ENCODE assay signal across 1 cellular context in the genomic region with DNA sequence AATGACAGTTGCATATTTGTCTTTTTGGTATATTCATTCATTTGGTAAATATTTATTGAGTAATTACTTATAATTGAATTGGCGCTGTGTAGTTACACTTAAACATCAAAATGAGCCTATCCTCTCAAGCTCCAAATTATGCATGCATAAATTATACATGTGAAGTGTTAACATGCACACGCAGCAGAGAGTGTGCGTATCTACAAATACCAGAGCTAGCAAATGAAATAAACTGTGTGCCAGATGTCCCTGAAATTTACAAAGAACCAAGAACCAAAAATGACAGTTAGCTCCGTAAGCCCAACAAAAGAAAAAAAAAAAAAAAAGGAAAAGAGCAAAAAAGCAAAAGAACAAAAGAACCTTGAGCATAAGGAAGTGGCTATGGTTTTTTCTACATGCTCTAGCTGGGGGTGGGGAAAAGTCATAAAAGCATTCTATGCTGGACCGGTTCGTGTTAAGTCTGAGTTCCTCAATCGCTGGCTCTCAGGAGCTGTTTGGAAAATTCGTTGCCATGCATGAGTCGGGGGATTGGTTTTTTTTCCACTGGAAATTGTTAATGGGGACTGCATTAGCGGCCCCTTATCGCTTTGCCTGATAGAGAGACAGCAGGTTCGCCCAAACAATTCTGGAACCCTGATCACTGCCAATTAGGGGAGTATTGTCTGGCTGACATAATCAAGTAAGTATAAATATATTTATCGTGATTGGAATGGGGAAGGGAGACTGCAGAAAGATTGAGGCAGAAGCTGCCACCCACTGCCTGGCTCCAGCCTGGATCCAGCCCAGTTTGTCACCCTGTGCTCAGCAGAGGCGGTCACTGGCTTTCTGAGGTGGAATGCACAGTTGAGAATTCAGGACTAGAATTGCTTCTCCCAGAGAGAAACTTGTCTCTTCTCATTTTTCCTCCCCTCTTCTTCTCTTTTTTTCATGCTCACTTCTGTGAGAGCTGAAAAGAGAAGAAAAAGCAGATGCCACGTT.
TF ChIP-seq lines count a peak whose summit lies in the region.

No MANE protein-coding gene starts in this region.

TF ChIP-seq in HepG2, 621 proteins besides CTCF, POLR2A, EP300 and RAD21:
- TF ChIP-seq, protein P1, sequence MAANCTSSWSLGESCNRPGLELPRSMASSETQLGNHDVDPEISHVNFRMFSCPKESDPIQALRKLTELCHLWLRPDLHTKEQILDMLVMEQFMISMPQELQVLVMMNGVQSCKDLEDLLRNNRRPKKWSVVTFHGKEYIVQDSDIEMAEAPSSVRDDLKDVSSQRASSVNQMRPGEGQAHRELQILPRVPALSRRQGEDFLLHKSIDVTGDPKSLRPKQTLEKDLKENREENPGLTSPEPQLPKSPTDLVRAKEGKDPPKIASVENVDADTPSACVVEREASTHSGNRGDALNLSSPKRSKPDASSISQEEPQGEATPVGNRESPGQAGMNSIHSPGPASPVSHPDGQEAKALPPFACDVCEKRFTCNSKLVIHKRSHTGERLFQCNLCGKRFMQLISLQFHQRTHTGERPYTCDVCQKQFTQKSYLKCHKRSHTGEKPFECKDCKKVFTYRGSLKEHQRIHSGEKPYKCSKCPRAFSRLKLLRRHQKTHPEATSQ (CRISPR knock-in tag; IDR thresholded peaks at IDR 0.05; ENCODE audit: borderline replicate concordance), result no peak
- no peak for TF ChIP-seq HOXA5 (CRISPR knock-in tag; IDR thresholded peaks at IDR 0.05)
- TF ChIP-seq, protein P2, sequence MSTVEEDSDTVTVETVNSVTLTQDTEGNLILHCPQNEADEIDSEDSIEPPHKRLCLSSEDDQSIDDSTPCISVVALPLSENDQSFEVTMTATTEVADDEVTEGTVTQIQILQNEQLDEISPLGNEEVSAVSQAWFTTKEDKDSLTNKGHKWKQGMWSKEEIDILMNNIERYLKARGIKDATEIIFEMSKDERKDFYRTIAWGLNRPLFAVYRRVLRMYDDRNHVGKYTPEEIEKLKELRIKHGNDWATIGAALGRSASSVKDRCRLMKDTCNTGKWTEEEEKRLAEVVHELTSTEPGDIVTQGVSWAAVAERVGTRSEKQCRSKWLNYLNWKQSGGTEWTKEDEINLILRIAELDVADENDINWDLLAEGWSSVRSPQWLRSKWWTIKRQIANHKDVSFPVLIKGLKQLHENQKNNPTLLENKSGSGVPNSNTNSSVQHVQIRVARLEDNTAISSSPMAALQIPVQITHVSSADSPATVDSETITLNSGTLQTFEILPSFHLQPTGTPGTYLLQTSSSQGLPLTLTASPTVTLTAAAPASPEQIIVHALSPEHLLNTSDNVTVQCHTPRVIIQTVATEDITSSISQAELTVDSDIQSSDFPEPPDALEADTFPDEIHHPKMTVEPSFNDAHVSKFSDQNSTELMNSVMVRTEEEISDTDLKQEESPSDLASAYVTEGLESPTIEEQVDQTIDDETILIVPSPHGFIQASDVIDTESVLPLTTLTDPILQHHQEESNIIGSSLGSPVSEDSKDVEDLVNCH (CRISPR knock-in tag; IDR thresholded peaks at IDR 0.05), result no peak
- TF ChIP-seq, protein P3, sequence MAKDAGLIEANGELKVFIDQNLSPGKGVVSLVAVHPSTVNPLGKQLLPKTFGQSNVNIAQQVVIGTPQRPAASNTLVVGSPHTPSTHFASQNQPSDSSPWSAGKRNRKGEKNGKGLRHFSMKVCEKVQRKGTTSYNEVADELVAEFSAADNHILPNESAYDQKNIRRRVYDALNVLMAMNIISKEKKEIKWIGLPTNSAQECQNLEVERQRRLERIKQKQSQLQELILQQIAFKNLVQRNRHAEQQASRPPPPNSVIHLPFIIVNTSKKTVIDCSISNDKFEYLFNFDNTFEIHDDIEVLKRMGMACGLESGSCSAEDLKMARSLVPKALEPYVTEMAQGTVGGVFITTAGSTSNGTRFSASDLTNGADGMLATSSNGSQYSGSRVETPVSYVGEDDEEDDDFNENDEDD (CRISPR knock-in tag; IDR thresholded peaks at IDR 0.05; ENCODE audit: borderline replicate concordance), result no peak
- TF ChIP-seq ZNF264 (CRISPR knock-in tag; IDR thresholded peaks at IDR 0.05), result no peak
- TF ChIP-seq AHR (CRISPR knock-in tag; IDR thresholded peaks at IDR 0.05), result no peak
- no peak for TF ChIP-seq NKX3-1 (CRISPR knock-in tag; IDR thresholded peaks at IDR 0.05)
- no peak for TF ChIP-seq ZNF292 (CRISPR knock-in tag; IDR thresholded peaks at IDR 0.05; ENCODE audit: borderline replicate concordance, low read depth)
- TF ChIP-seq NFIC (IDR thresholded peaks at IDR 0.05; ENCODE audit: low read length), result no peak
- no peak for TF ChIP-seq ONECUT2 (CRISPR knock-in tag; IDR thresholded peaks at IDR 0.05)
- no peak for TF ChIP-seq NR2F2 (IDR thresholded peaks at IDR 0.05; ENCODE audit: borderline replicate concordance, low read depth)
- TF ChIP-seq, protein P4, sequence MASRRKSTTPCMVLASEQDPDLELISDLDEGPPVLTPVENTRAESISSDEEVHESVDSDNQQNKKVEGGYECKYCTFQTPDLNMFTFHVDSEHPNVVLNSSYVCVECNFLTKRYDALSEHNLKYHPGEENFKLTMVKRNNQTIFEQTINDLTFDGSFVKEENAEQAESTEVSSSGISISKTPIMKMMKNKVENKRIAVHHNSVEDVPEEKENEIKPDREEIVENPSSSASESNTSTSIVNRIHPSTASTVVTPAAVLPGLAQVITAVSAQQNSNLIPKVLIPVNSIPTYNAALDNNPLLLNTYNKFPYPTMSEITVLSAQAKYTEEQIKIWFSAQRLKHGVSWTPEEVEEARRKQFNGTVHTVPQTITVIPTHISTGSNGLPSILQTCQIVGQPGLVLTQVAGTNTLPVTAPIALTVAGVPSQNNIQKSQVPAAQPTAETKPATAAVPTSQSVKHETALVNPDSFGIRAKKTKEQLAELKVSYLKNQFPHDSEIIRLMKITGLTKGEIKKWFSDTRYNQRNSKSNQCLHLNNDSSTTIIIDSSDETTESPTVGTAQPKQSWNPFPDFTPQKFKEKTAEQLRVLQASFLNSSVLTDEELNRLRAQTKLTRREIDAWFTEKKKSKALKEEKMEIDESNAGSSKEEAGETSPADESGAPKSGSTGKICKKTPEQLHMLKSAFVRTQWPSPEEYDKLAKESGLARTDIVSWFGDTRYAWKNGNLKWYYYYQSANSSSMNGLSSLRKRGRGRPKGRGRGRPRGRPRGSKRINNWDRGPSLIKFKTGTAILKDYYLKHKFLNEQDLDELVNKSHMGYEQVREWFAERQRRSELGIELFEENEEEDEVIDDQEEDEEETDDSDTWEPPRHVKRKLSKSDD (CRISPR knock-in tag; IDR thresholded peaks at IDR 0.05; ENCODE audit: low read depth), result no peak
- TF ChIP-seq XRCC5 (optimal IDR thresholded peaks at IDR 0.05; ENCODE audit: low read length), result no peak
